In the genomic region with DNA sequence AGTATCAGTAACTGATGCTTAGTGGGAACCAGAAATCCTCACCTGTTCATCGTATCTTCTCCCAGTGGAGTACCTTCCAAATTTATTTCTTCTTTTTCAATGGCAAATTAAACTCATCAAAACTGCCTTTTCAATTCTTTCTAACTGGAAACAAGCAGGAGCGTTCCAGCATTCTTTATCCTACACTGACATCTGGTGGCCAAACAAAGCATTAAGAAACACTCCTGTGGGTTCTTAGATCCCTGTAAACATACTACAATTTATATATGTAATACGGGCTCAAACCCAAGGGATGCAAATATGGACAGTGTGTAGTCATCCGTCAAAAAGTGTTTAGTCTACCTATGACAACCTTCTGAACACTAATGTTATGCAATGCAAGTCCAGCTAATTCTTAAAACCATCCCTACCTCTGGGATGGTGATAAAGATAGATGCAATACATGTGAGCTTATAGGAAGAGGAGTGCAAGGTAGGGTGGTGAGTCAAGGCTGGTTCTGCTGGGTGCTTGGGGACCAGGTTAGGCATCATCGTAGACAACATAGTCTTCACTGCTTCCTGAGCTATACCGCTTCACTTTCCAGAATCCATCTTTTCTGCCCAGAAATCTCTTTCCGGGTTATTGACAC, we compare ENCODE assay signal across 8 cellular contexts.
DNase-seq lines count a peak whose midpoint lies in the region; ATAC-seq and TF ChIP-seq lines count a peak whose summit lies in the region.

No MANE protein-coding gene starts in this region.

- no peaks in the 10 kb centered on the region for H3K79me2 ChIP-seq in mammary epithelial cell (ENCODE audit: insufficient read depth, low read length)

- no peaks in the 10 kb centered on the region for H3K36me3 ChIP-seq in mammary epithelial cell (ENCODE audit: insufficient read depth, low read length)

- no peak overlapping the region for H3K4me3 ChIP-seq in mammary epithelial cell (replicated peaks in 1 of 3; ENCODE audit: insufficient read depth in 1 of 3, low read depth in 2 of 3, low read length in 3 of 3)

- H3K4me1 ChIP-seq in mammary epithelial cell (ENCODE audit: insufficient read depth, low read length) = no peaks in the 10 kb centered on the region

- H3K9me3 Mint-ChIP-seq in activated T-helper 2 cell treated with anti-CD3 and anti-CD28 coated beads, Interferon-gamma antibody, Interleukin-2, Interleukin-4, amounts not matched to agents 10 μg/mL and 5 μg/mL and 100 μg/mL, durations not matched to agents 14 hours and 24 hours and 36 hours = no peaks in the 10 kb centered on the region

- dilution Hi-C loops in mammary epithelial cell (cut with HindIII; ENCODE audit: low sequenced_read_pairs) = no loop called here

- in situ Hi-C loops in Caki2 (cut with HindIII; ENCODE audit: low pct_unique_long_range_greater_than_20kb, low sequenced_read_pairs) (no loop called here), mammary epithelial cell (cut with MboI; ENCODE audit: low sequenced_read_pairs in 2 of 2) (no loop called here)

- H3K4me3 Mint-ChIP-seq in activated T-helper 2 cell treated with anti-CD3 and anti-CD28 coated beads, Interferon-gamma antibody, Interleukin-2, Interleukin-4, amounts not matched to agents 10 μg/mL and 5 μg/mL and 100 μg/mL, durations not matched to agents 14 hours and 24 hours and 36 hours (ENCODE audit: low read depth) = no peak overlapping the region

- no peaks in the 10 kb centered on the region for H3K27me3 Mint-ChIP-seq in activated T-helper 2 cell treated with anti-CD3 and anti-CD28 coated beads, Interferon-gamma antibody, Interleukin-2, Interleukin-4, amounts not matched to agents 10 μg/mL and 5 μg/mL and 100 μg/mL, durations not matched to agents 14 hours and 24 hours and 36 hours (ENCODE audit: low read depth)

- no peak overlapping the region for H3K27ac Mint-ChIP-seq in activated T-helper 2 cell treated with anti-CD3 and anti-CD28 coated beads, Interferon-gamma antibody, Interleukin-2, Interleukin-4, amounts not matched to agents 10 μg/mL and 5 μg/mL and 100 μg/mL, durations not matched to agents 14 hours and 24 hours and 36 hours

- no peaks in the 10 kb centered on the region for H3K4me1 Mint-ChIP-seq in activated T-helper 2 cell treated with anti-CD3 and anti-CD28 coated beads, Interferon-gamma antibody, Interleukin-2, Interleukin-4, amounts not matched to agents 10 μg/mL and 5 μg/mL and 100 μg/mL, durations not matched to agents 14 hours and 24 hours and 36 hours (ENCODE audit: low read depth)

- CTCF ChIA-PET in mammary epithelial cell (lab: Charles Lee; ENCODE audit: low non-redundant PET) = interaction anchor here (0.6 kb wide), 1 partner anchor 886 kb away, joined by 4 read pairs; no protein-coding TSS in a partner anchor

- H3K9ac ChIP-seq in mammary epithelial cell (ENCODE audit: insufficient read depth, low read length) = no peak overlapping the region

- no peaks in the 10 kb centered on the region for H4K20me1 ChIP-seq in mammary epithelial cell (ENCODE audit: insufficient read depth, low read length)

- H3K9me3 ChIP-seq in mammary epithelial cell (replicated peaks; ENCODE audit: insufficient read depth, low read length) = peaks cover under 1% of the 10 kb centered on the region

- H2AFZ ChIP-seq in mammary epithelial cell (ENCODE audit: low read depth, low read length) = no peak overlapping the region

- H3K27ac ChIP-seq in mammary epithelial cell (ENCODE audit: insufficient read depth, low read depth, low read length) = no peak overlapping the region

- BruUV-seq in mammary epithelial cell (replicated peaks; lab: Mats Ljungman, UMichigan) = no TSS peak

- intact Hi-C loops in mammary epithelial cell (cut with micrococcal nuclease) = loop anchor here (5.0 to 10.0 kb wide), 2 partner anchors 663 to 1536 kb away; no protein-coding TSS in a partner anchor
- intact Hi-C loops in activated T-helper 2 cell treated with anti-CD3 and anti-CD28 coated beads, Interferon-gamma antibody, Interleukin-2, Interleukin-4, amounts not matched to agents 10 μg/mL and 5 μg/mL and 100 μg/mL, durations not matched to agents 14 hours and 24 hours and 36 hours (cut with micrococcal nuclease) = no loop called here

- H3K4me2 ChIP-seq in mammary epithelial cell (ENCODE audit: insufficient read depth, low read depth, low read length) = no peak overlapping the region

- DNase-seq in Caki2 (ENCODE audit: low read depth) = peak; percentile 30
- DNase-seq in NCI-H82 (lab: John Stamatoyannopoulos, UW) = peak; percentile 79
- peak; percentile 25 for DNase-seq in mammary epithelial cell
- DNase-seq in medulla oblongata (ENCODE audit: extremely low spot score) = peak; percentile 86
- no peak for DNase-seq in activated T-helper 2 cell treated with anti-CD3 and anti-CD28 coated beads, Interferon-gamma antibody, Interleukin-2, Interleukin-4, amounts not matched to agents 10 μg/mL and 5 μg/mL and 100 μg/mL, durations not matched to agents 14 hours and 24 hours and 36 hours (ENCODE audit: low spot score)

- no peaks in the 10 kb centered on the region for H3K27me3 ChIP-seq in mammary epithelial cell (ENCODE audit: insufficient read depth, low read length)

- ATAC-seq in GM18511 (IDR thresholded peaks at IDR 0.05; ENCODE audit: unreplicated experiment) = peak; percentile 86
- peak; percentile 90 for ATAC-seq in HG03432 (IDR thresholded peaks at IDR 0.05; ENCODE audit: unreplicated experiment)
- ATAC-seq in GM19455 (IDR thresholded peaks at IDR 0.05; ENCODE audit: unreplicated experiment) = no peak

- TF ChIP-seq CTCF in mammary epithelial cell (conservative IDR thresholded peaks at IDR 0.05 in 1 of 2, IDR thresholded peaks at IDR 0.05 in 1 of 2; ENCODE audit: extremely low read depth in 1 of 2, insufficient read depth in 1 of 2, low read depth in 1 of 2, low read length in 2 of 2) = peak; percentile 43 to 61

- WGBS in mammary epithelial cell (ENCODE audit: low coverage, missing lambda C conversion rate) = 26% methylated on average over 7 of the region's 7 CpGs

- H3K36me3 Mint-ChIP-seq in activated T-helper 2 cell treated with anti-CD3 and anti-CD28 coated beads, Interferon-gamma antibody, Interleukin-2, Interleukin-4, amounts not matched to agents 10 μg/mL and 5 μg/mL and 100 μg/mL, durations not matched to agents 14 hours and 24 hours and 36 hours (ENCODE audit: low read depth) = no peaks in the 10 kb centered on the region
